ENCODE assay signal across 12 cellular contexts in the genomic region with DNA sequence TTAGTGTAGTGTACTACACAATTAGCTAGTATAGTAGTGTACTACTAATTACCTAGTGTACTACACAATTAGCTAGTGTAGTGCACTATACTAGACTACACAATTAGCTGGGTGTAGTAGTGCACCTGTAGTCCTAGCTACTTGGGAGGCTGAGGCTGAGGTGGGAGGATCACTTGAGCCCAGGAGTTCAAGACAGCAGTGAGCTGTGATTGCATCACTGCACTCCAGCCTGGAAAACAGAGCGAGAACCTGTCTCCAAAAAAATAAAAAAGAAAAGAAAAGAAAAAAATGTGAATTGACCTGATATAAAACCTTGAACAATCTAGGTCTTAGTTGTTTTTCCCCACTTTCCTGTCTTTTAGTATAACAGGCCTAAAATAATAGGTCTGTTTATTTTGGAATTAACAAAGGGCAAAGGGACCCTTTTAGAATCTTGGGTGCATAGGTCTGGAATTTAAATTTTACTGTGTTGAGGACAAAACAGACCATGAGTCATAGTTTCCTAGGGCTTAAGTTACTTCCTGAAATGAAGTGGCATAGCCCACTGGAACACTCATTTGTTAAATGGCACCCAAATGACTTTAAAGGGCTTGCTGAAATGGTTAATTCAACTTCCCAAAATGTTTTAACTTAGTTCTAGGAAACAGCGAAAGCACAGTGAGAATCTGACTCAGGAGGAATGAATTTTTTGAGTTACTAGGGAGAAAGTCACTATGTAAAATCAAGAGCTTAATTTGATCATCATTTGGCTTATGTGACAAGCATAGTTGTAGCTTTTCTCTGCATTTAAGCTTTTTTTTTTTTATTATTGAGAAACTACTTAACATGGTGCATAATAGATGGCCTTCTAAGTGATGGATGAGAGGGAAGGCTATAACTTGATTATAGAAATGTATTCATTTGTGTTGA. TPM values are rescaled to one million over a fixed set of nuclear protein-coding genes. Genes with fewer than 3 reads are reported as not detected.
DNase-seq lines count a peak whose midpoint lies in the region; ATAC-seq, FAIRE-seq and TF ChIP-seq lines count a peak whose summit lies in the region.
"Had no signal": no experiment of that assay in that cellular context is flagged by ENCODE, and none has a peak within 500 bp of the region (broad histone marks: within the 10 kb centered on the region; RNA-seq: fewer than 3 reads in every experiment).

No MANE protein-coding gene starts in this region.

- no peak for TF ChIP-seq RAD21 in HepG2 (CRISPR knock-in tag; IDR thresholded peaks at IDR 0.05)

- no peak for TF ChIP-seq POLR2A in HepG2 (IDR thresholded peaks at IDR 0.05; ENCODE audit: insufficient read depth in 1 of 2, low read depth in 2 of 2, low read length in 2 of 2)

- no peaks in the 10 kb centered on the region for H4K20me1 ChIP-seq in HepG2 (ENCODE audit: insufficient read depth, low read length)

- peak in 1 of 2 experiments; percentile 37; a peak in 1 of 4 replicates for TF ChIP-seq EP300 in HepG2 (IDR thresholded peaks at IDR 0.05; ENCODE audit: low read depth in 2 of 2, low read length in 2 of 2)
- TF ChIP-seq EP300 in HepG2 (CRISPR knock-in tag; IDR thresholded peaks at IDR 0.05; ENCODE audit: borderline replicate concordance): no peak

- H3K36me3 ChIP-seq in HepG2 (replicated peaks in 1 of 2; ENCODE audit: control insufficient read depth in 1 of 2, insufficient read depth in 2 of 2, low read length in 2 of 2) (peaks cover 0 to 26% of the 10 kb centered on the region in 2 experiments; a peak in 3 of 5 replicates), H7 (replicated peaks; ENCODE audit: control insufficient read depth, insufficient read depth, low read length) (no peaks in the 10 kb centered on the region)
- H3K36me3 ChIP-seq: gastrocnemius medialis, sigmoid colon, vagina had no signal

- H3K4me1 ChIP-seq in HepG2 (ENCODE audit: insufficient read depth, low read length): peaks cover 21% of the 10 kb centered on the region
- H3K4me1 ChIP-seq: sigmoid colon had no signal

- no peak overlapping the region for H3K9ac ChIP-seq in HepG2 (ENCODE audit: insufficient read depth, low read depth, low read length)

- CTCF ChIA-PET in activated B cell treated with CpG ODN at 0.5 μM for 24 hours (lab: Charles Lee): no interaction called here
- CTCF ChIA-PET in HepG2 (lab: Yijun Ruan, JAX; ENCODE audit: low intra/inter-chr PET ratio, low total read pairs): no interaction called here

- WGBS in HepG2 (ENCODE audit: low lambda C conversion rate): 95% methylated on average over 2 of the region's 2 CpGs

- no peaks in the 10 kb centered on the region for H3K9me3 ChIP-seq in HepG2 (ENCODE audit: low read length)
- H3K9me3 ChIP-seq: gastrocnemius medialis, sigmoid colon, vagina had no signal

- ATAC-seq in HG03565 (IDR thresholded peaks at IDR 0.05; ENCODE audit: unreplicated experiment) (peak; percentile 41), activated B cell treated with CpG ODN at 0.5 μM for 24 hours (ENCODE audit: low read depth) (peak; percentile 57), HepG2 (peak; percentile 72), HG03045 (IDR thresholded peaks at IDR 0.05; ENCODE audit: unreplicated experiment) (no peak)
- ATAC-seq: gastrocnemius medialis had no signal

- no TSS peak for BruUV-seq in HepG2 (replicated peaks; lab: Mats Ljungman, UMichigan)

- H3K4me1 Mint-ChIP-seq in activated B cell treated with CpG ODN at 0.5 μM for 24 hours: peaks cover 5% of the 10 kb centered on the region

- H3K4me3 Mint-ChIP-seq in activated B cell treated with CpG ODN at 0.5 μM for 24 hours: no peak overlapping the region

- FAIRE-seq in HepG2 (lab: Jason Lieb, UNC): no peak

- no peak overlapping the region for H3K4me3 ChIP-seq in HepG2 (replicated peaks in 1 of 3; ENCODE audit: insufficient read depth in 1 of 3, low read depth in 2 of 3, low read length in 3 of 3)
- no peak overlapping the region for H3K4me3 ChIP-seq in H7 (ENCODE audit: insufficient read depth, low read depth, low read length)
- H3K4me3 ChIP-seq: gastrocnemius medialis, sigmoid colon, vagina had no signal

- H3K27ac ChIP-seq in HepG2 (ENCODE audit: extremely low read length, insufficient read depth, low read length): peak overlapping the region; percentile 44
- H3K27ac ChIP-seq: vagina had no signal

- no peaks in the 10 kb centered on the region for H3K27me3 ChIP-seq in HepG2 (ENCODE audit: control insufficient read depth in 1 of 2, insufficient read depth in 2 of 2, low read length in 2 of 2)
- H3K27me3 ChIP-seq in H7 (ENCODE audit: control insufficient read depth, insufficient read depth, low read length): no peaks in the 10 kb centered on the region
- H3K27me3 ChIP-seq: gastrocnemius medialis, sigmoid colon, vagina had no signal

- H3K79me2 ChIP-seq in HepG2 (ENCODE audit: insufficient read depth, low read length): no peaks in the 10 kb centered on the region

- no peaks in the 10 kb centered on the region for H3K36me3 Mint-ChIP-seq in activated B cell treated with CpG ODN at 0.5 μM for 24 hours (ENCODE audit: low read depth)

- DNase-seq in Daoy (ENCODE audit: low read depth) (peak; percentile 60), activated B cell treated with CpG ODN at 0.5 μM for 24 hours (no peak), HepG2 (ENCODE audit: low spot score) (peak; percentile 83), NCI-H524 (lab: John Stamatoyannopoulos, UW) (no peak), H7 (no peak), nucleus accumbens (lab: John Stamatoyannopoulos, UW) (no peak)
- DNase-seq: gastrocnemius medialis, NCI-H226, sigmoid colon had no signal

- TF ChIP-seq CTCF in activated B cell treated with CpG ODN at 0.5 μM for 24 hours (IDR thresholded peaks at IDR 0.05): no peak
- no peak for TF ChIP-seq CTCF in HepG2 (CRISPR knock-in tag; IDR thresholded peaks at IDR 0.05)

- H3K27ac Mint-ChIP-seq in activated B cell treated with CpG ODN at 0.5 μM for 24 hours: no peak overlapping the region

- POLR2A ChIA-PET in activated B cell treated with CpG ODN at 0.5 μM for 24 hours (lab: Charles Lee) (no interaction called here), HepG2 (lab: Yijun Ruan, JAX) (interaction anchor here (0.8 to 1.3 kb wide), 3 partner anchors 49 to 117 kb away, joined by 3 to 4 read pairs (median 3); a partner anchor contains a TSS)

- H2AFZ ChIP-seq in HepG2 (ENCODE audit: low read length): peak overlapping the region; percentile 52

- H3K27me3 Mint-ChIP-seq in activated B cell treated with CpG ODN at 0.5 μM for 24 hours: no peaks in the 10 kb centered on the region

- in situ Hi-C loops in HepG2 (cut with HindIII; ENCODE audit: extremely low pct_ligation_motif_present, low pct_unique_long_range_greater_than_20kb): no loop called here

- no peaks in the 10 kb centered on the region for H3K9me3 Mint-ChIP-seq in activated B cell treated with CpG ODN at 0.5 μM for 24 hours

- intact Hi-C loops in activated B cell treated with CpG ODN at 0.5 μM for 24 hours (cut with micrococcal nuclease): no loop called here
- intact Hi-C loops in HepG2 (cut with micrococcal nuclease; ENCODE audit: unreplicated experiment): no loop called here

- H3K4me2 ChIP-seq in HepG2 (ENCODE audit: low read depth, low read length): peak overlapping the region; percentile 19; the same call in 1 of the 2 replicates

TF ChIP-seq in HepG2, 621 proteins besides CTCF, POLR2A, EP300 and RAD21 (continues in another document):
- no peak for TF ChIP-seq MAZ (IDR thresholded peaks at IDR 0.05; ENCODE audit: borderline replicate concordance, low read depth, low read length)
- TF ChIP-seq MAZ (CRISPR knock-in tag; IDR thresholded peaks at IDR 0.05; ENCODE audit: low read depth): no peak
- TF ChIP-seq, protein P1, sequence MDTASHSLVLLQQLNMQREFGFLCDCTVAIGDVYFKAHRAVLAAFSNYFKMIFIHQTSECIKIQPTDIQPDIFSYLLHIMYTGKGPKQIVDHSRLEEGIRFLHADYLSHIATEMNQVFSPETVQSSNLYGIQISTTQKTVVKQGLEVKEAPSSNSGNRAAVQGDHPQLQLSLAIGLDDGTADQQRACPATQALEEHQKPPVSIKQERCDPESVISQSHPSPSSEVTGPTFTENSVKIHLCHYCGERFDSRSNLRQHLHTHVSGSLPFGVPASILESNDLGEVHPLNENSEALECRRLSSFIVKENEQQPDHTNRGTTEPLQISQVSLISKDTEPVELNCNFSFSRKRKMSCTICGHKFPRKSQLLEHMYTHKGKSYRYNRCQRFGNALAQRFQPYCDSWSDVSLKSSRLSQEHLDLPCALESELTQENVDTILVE (CRISPR knock-in tag; IDR thresholded peaks at IDR 0.05): no peak
- peak; percentile 95 for TF ChIP-seq ELF3 (CRISPR knock-in tag; IDR thresholded peaks at IDR 0.05)
- no peak for TF ChIP-seq ZBTB1 (CRISPR knock-in tag; IDR thresholded peaks at IDR 0.05; ENCODE audit: borderline replicate concordance)

RNA-seq across cellular contexts. Expression of a gene that starts 50.7 kb away (rescaled TPM):
- 58.8 and 64.6 TPM in 2 replicates for total RNA-seq in Daoy (2014; rRNA removed; shearing (Covaris generic))
- 51.0 and 53.2 TPM in 2 replicates for total RNA-seq in activated B cell treated with CpG ODN at 0.5 μM for 24 hours
- 149 and 170 TPM in 2 replicates for total RNA-seq in HepG2 (2016; rRNA removed; fragmentation: Illumina TruSeq; extraction: Trizol)
- total RNA-seq in HepG2 (2016; cell fraction: cytosol; rRNA removed; fragmentation: Illumina TruSeq; extraction: Trizol; ENCODE audit: low read depth): 75.4 and 85.0 TPM in 2 replicates
- 144 and 150 TPM in 2 replicates for total RNA-seq in HepG2 (2016; cell fraction: insoluble cytoplasmic fraction; rRNA removed; fragmentation: Illumina TruSeq; extraction: Trizol)
- 220 and 225 TPM in 2 replicates for total RNA-seq in HepG2 (2016; cell fraction: membrane; rRNA removed; fragmentation: Illumina TruSeq; extraction: Trizol)
- 85.9 and 100 TPM in 2 replicates for total RNA-seq in HepG2 (2016; cell fraction: nucleus; rRNA removed; fragmentation: Illumina TruSeq; extraction: Trizol)
- polyA plus RNA-seq in HepG2 (2011; rRNA removed): 34.2 and 47.5 TPM in 2 replicates
- 23.3 and 35.0 TPM in 2 replicates for polyA plus RNA-seq in HepG2 (2011; cell fraction: cytosol; rRNA removed)
- 21.9 and 29.1 TPM in 2 replicates for polyA plus RNA-seq in HepG2 (2011; cell fraction: nucleus; rRNA removed)
- polyA plus RNA-seq in HepG2 (2012): 46.8 and 63.2 TPM in 2 replicates
- polyA plus RNA-seq in HepG2 (2016; cell fraction: cytosol; fragmentation: Illumina TruSeq; extraction: Trizol; ENCODE audit: low read depth): 49.2 and 53.4 TPM in 2 replicates
- 78.6 and 90.5 TPM in 2 replicates for polyA plus RNA-seq in HepG2 (2016; cell fraction: insoluble cytoplasmic fraction; fragmentation: Illumina TruSeq; extraction: Trizol; ENCODE audit: low read depth)
- polyA plus RNA-seq in HepG2 (2016; cell fraction: membrane; fragmentation: Illumina TruSeq; extraction: Trizol; ENCODE audit: low read depth): 89.2 and 108 TPM in 2 replicates
- polyA plus RNA-seq in HepG2 (2016; cell fraction: nucleus; fragmentation: Illumina TruSeq; extraction: Trizol; ENCODE audit: insufficient read depth, low read depth): 53.8 and 56.7 TPM in 2 replicates
- polyA minus RNA-seq in HepG2 (2011; rRNA and poly(A)+ RNA removed; ENCODE audit: low replicate concordance): 8.7 and 27.5 TPM in 2 replicates
- polyA minus RNA-seq in HepG2 (2011; cell fraction: cytosol; rRNA and poly(A)+ RNA removed): 42.2 and 46.0 TPM in 2 replicates
- polyA minus RNA-seq in HepG2 (2011; cell fraction: nucleus; rRNA and poly(A)+ RNA removed): 141 and 173 TPM in 2 replicates
- total RNA-seq in H7 (2014; rRNA removed; shearing (Covaris generic)): 66.4 and 101 TPM in 2 replicates

Comparison
In these comparisons a context has a peak if more than half of its experiments do, and no peak if none do; other contexts are left out.
1. DNase-seq: peak in Daoy (single experiment) and HepG2 (single experiment); none in activated B cell treated with CpG ODN at 0.5 μM for 24 hours (single experiment), NCI-H524 (0 of 2), H7 (single experiment) and nucleus accumbens (0 of 56).